In the genomic region with DNA sequence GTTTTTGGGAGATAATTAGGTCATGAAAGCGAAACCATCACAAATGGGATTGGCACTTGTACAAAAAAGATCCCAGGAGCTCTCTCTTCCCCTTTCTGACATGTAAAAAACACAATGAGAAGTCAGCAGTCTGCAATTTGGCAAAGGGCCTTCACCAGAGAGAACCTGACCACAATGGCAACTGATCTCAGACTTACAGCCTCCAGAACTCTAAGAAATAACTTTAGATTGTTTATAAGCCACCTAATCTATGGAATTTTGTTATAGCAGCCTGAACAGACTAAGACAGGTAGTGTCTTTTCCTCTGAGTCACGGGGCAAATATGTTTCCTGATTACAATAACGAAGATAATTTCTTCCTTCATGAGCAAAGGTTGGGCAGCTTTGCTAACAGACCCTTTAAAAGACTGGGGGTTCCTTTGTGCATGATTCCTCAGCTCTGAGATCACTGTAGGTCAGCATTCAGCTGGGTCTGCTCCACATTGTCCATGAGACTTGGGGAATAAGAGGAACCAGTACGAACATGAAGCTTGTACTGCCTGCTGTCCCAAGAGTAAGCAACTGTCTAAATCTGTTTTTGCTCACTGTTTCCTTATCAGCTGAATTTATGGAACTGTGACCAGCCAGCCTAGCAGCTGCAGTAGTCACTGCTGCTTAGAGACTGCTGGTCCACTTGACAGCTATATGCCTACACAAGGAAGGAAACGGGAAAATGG, we compare ENCODE assay signal across 10 cellular contexts.
DNase-seq lines count a peak whose midpoint lies in the region; ATAC-seq and TF ChIP-seq lines count a peak whose summit lies in the region.
"Had no signal": no experiment of that assay in that cellular context is flagged by ENCODE, and none has a peak within 500 bp of the region (broad histone marks: within the 10 kb centered on the region; RNA-seq: fewer than 3 reads in every experiment).

No MANE protein-coding gene starts in this region.

- peak; percentile 82 for DNase-seq in OCI-M1 (lab: John Stamatoyannopoulos, UW)
- peak; percentile 20 for DNase-seq in left kidney (ENCODE audit: low read depth, low spot score)
- no peak for DNase-seq in endodermal cell
- DNase-seq: NCI-H526 treated with DMSO at 0.1 percent for 48 hours had no signal

- no peak for TF ChIP-seq CTCF in endodermal cell (conservative IDR thresholded peaks at IDR 0.05)

- no peaks in the 10 kb centered on the region for H3K4me1 Mint-ChIP-seq in endodermal cell

- H3K27me3 ChIP-seq in endodermal cell (ENCODE audit: control insufficient read depth, insufficient read depth, low read length, poor library complexity, severe bottlenecking), result no peaks in the 10 kb centered on the region
- H3K27me3 ChIP-seq: adrenal gland had no signal

- H3K9ac ChIP-seq in endodermal cell (ENCODE audit: extremely low read depth, low read length, poor library complexity, severe bottlenecking), result no peak overlapping the region

- H3K4me1 ChIP-seq in endodermal cell (ENCODE audit: control insufficient read depth, insufficient read depth, low read length), result no peaks in the 10 kb centered on the region
- H3K4me1 ChIP-seq: adrenal gland had no signal

- no peak overlapping the region for H3K27ac ChIP-seq in endodermal cell (ENCODE audit: low read depth, low read length)
- H3K27ac ChIP-seq: adrenal gland had no signal

- no peak overlapping the region for H3K27ac Mint-ChIP-seq in endodermal cell

- ATAC-seq in GM18505 (IDR thresholded peaks at IDR 0.05; ENCODE audit: unreplicated experiment) (peak; percentile 54), HG02623 (IDR thresholded peaks at IDR 0.05; ENCODE audit: unreplicated experiment) (peak; percentile 36), HG02571 (IDR thresholded peaks at IDR 0.05; ENCODE audit: unreplicated experiment) (no peak), HG03025 (IDR thresholded peaks at IDR 0.05; ENCODE audit: low FRiP score, unreplicated experiment) (no peak), GM19455 (IDR thresholded peaks at IDR 0.05; ENCODE audit: unreplicated experiment) (no peak)

- H3K27me3 Mint-ChIP-seq in endodermal cell (ENCODE audit: insufficient read depth), result no peaks in the 10 kb centered on the region

- no peaks in the 10 kb centered on the region for H3K36me3 Mint-ChIP-seq in endodermal cell (ENCODE audit: low read depth)

- TF ChIP-seq POLR2A in GM18505 (IDR thresholded peaks at IDR 0.05; ENCODE audit: borderline replicate concordance, extremely low read depth, insufficient read depth, insufficient read length), result no peak

- 91 to 100% methylated on average over 3 to 5 of the region's 5 CpGs for WGBS in endodermal cell (ENCODE audit: insufficient coverage in 1 of 2, insufficient read length in 1 of 2), 2 experiments

- no peak overlapping the region for H3K4me3 ChIP-seq in endodermal cell (ENCODE audit: low read length)
- H3K4me3 ChIP-seq: adrenal gland had no signal

- no peaks in the 10 kb centered on the region for H3K9me3 Mint-ChIP-seq in endodermal cell

- H3K9me3 ChIP-seq in endodermal cell (ENCODE audit: control insufficient read depth, low read length), result no peaks in the 10 kb centered on the region
- H3K9me3 ChIP-seq: adrenal gland had no signal

- no peaks in the 10 kb centered on the region for H3K36me3 ChIP-seq in endodermal cell (ENCODE audit: control insufficient read depth, insufficient read depth, low read length)
- H3K36me3 ChIP-seq: adrenal gland had no signal

- no peak overlapping the region for H3K4me3 Mint-ChIP-seq in endodermal cell

Comparison
In these comparisons a context has a peak if more than half of its experiments do, and no peak if none do; other contexts are left out.
1. ATAC-seq: peak in GM18505 (single experiment) and HG02623 (single experiment); none in HG02571 (single experiment), HG03025 (single experiment) and GM19455 (single experiment).